ENCODE assay signal across 8 cellular contexts in genomic region chr10:70887804-70888800, GRCh38. TPM values are rescaled to one million over a fixed set of nuclear protein-coding genes. Genes with fewer than 3 reads are reported as not detected.
DNase-seq lines count a peak whose midpoint lies in the region; ATAC-seq, FAIRE-seq and TF ChIP-seq lines count a peak whose summit lies in the region.

Gene PCBD1, minus strand, starts transcription at chr10:70888565. Its CDS starts 32 bp downstream, at chr10:70888533.

- CTCF ChIA-PET in GM12878 (lab: Yijun Ruan, JAX), result interaction anchor here (0.6 to 1.9 kb wide), 3 partner anchors 15 to 109 kb away, joined by 4 to 8 read pairs (median 6); partner anchors contain the start of gene SGPL1

- no TSS peak for BruUV-seq in GM12878 (replicated peaks; lab: Mats Ljungman, UMichigan)

- H3K36me3 ChIP-seq in GM23248 (ENCODE audit: low read depth) (no peaks in the 10 kb centered on the region), GM12878 (ENCODE audit: control insufficient read depth in 2 of 2, insufficient read depth in 2 of 2, low read length in 1 of 2) (peaks cover 0 to 1% of the 10 kb centered on the region in 2 experiments; a peak in 3 of 4 replicates), iPS-15b (ENCODE audit: control insufficient read depth, insufficient read depth, low read length) (no peaks in the 10 kb centered on the region)

- H4K20me1 ChIP-seq in GM23248 (ENCODE audit: insufficient read depth), result no peaks in the 10 kb centered on the region
- no peaks in the 10 kb centered on the region for H4K20me1 ChIP-seq in GM12878 (ENCODE audit: control insufficient read depth, insufficient read depth)

- no peaks in the 10 kb centered on the region for H3K79me2 ChIP-seq in GM23248 (ENCODE audit: insufficient read depth)
- H3K79me2 ChIP-seq in GM12878 (ENCODE audit: control insufficient read depth, insufficient read depth, low read length), result no peaks in the 10 kb centered on the region

- intact Hi-C loops in GM12878 (cut with micrococcal nuclease; ENCODE audit: unreplicated experiment), result loop anchor here (10.0 kb wide), 1 partner anchor 423 kb away; no protein-coding TSS in a partner anchor

- peak within 1 kb of the TSS; percentile 77 for H3K4me3 ChIP-seq in GM23248
- H3K4me3 ChIP-seq in GM12878, result peak within 1 kb of the TSS; percentile 71
- peak within 1 kb of the TSS; percentile 70 for H3K4me3 ChIP-seq in iPS-15b (ENCODE audit: low read depth, low read length)
- H3K4me3 ChIP-seq in skeletal muscle cell (ENCODE audit: low read depth, low read length), result peak within 1 kb of the TSS; percentile 64

- 2 to 3% methylated on average over 56 to 59 of the region's 85 CpGs for WGBS in GM23248 (ENCODE audit: low coverage in 1 of 2, low lambda C conversion rate in 2 of 2, missing lambda C conversion rate in 2 of 2), 2 experiments
- WGBS in GM12878 (ENCODE audit: insufficient coverage, insufficient replicate concordance, low lambda C conversion rate, missing lambda C conversion rate), result 1% methylated on average over 73 of the region's 85 CpGs

- in situ Hi-C loops in G401 (cut with HindIII; ENCODE audit: low sequenced_read_pairs), result no loop called here
- in situ Hi-C loops in GM23248 (cut with MboI), result loop anchor here (10.0 kb wide), 1 partner anchor 343 kb away; no protein-coding TSS in a partner anchor
- in situ Hi-C loops in GM12878 (cut with MboI), result loop anchor here (10.0 kb wide), 1 partner anchor 423 kb away; no protein-coding TSS in a partner anchor

- no peak within 1 kb of the TSS for H3K27ac ChIP-seq in GM23248
- peak within 1 kb of the TSS; percentile 68 for H3K27ac ChIP-seq in GM12878 (ENCODE audit: control insufficient read depth, insufficient read depth)

- H3K9me2 ChIP-seq in GM23248 (ENCODE audit: insufficient read depth), result no peaks in the 10 kb centered on the region

- no peak for TF ChIP-seq RAD21 in GM12878 (IDR thresholded peaks at IDR 0.05; ENCODE audit: insufficient read depth, low read depth, low read length)

- POLR2A ChIA-PET in GM12878 (lab: Charles Lee), result interaction anchor here (0.9 kb wide), 1 partner anchor 11 kb away, joined by 3 read pairs; no protein-coding TSS in a partner anchor

- H3F3A ChIP-seq in GM23248 (ENCODE audit: insufficient read depth), result 0 out of 2 replicates have a peak, but pooled peaks cover 3% of the 10 kb centered on the region

- no peak for TF ChIP-seq EP300 in GM12878 (IDR thresholded peaks at IDR 0.05; ENCODE audit: borderline replicate concordance in 1 of 2, control insufficient read depth in 1 of 2, low read depth in 2 of 2, low read length in 2 of 2)

- no peaks in the 10 kb centered on the region for H3K9me3 ChIP-seq in GM23248 (ENCODE audit: low read depth)
- no peaks in the 10 kb centered on the region for H3K9me3 ChIP-seq in GM12878 (replicated peaks; ENCODE audit: control insufficient read depth, insufficient read depth, low read length)
- no peaks in the 10 kb centered on the region for H3K9me3 ChIP-seq in iPS-15b (ENCODE audit: control insufficient read depth, insufficient read depth, low read length)

- RAD21 ChIA-PET in GM12878 (lab: Charles Lee; ENCODE audit: unreplicated experiment), result interaction anchor here (0.7 kb wide), 1 partner anchor 425 kb away, joined by 3 read pairs; no protein-coding TSS in a partner anchor

- peak; percentile 78 for TF ChIP-seq POLR2A in GM12878 (IDR thresholded peaks at IDR 0.05; ENCODE audit: low read depth, low read length)

- FAIRE-seq in GM12878 (lab: Jason Lieb, UNC), result no peak

- H3K27me3 ChIP-seq in GM23248 (replicated peaks; ENCODE audit: insufficient read depth) (no peaks in the 10 kb centered on the region), GM12878 (replicated peaks in 1 of 2; ENCODE audit: control insufficient read depth in 2 of 2, insufficient read depth in 2 of 2, low read length in 1 of 2) (no peaks in the 10 kb centered on the region), iPS-15b (ENCODE audit: control insufficient read depth, insufficient read depth, low read length) (no peaks in the 10 kb centered on the region)

- H3K9ac ChIP-seq in GM23248 (peak within 1 kb of the TSS; percentile 69), GM12878 (ENCODE audit: control insufficient read depth, insufficient read depth, low read length) (peak within 1 kb of the TSS; percentile 81), iPS-15b (ENCODE audit: low read depth, low read length) (peak within 1 kb of the TSS; percentile 77)

- SMC1A ChIA-PET in GM12878 (lab: Charles Lee; ENCODE audit: uncharacterized antibody, unreplicated experiment), result interaction anchor here (0.6 to 1.6 kb wide), 3 partner anchors 9 to 339 kb away, joined by 3 to 5 read pairs (median 5); no protein-coding TSS in a partner anchor

- ATAC-seq in GM12878 (peak; percentile 93), GM18870 (IDR thresholded peaks at IDR 0.05; ENCODE audit: unreplicated experiment) (no peak)

- peaks cover 15% of the 10 kb centered on the region for H3K4me1 ChIP-seq in GM23248 (ENCODE audit: insufficient read depth)
- peaks cover 6% of the 10 kb centered on the region; the same call in 1 of the 2 replicates for H3K4me1 ChIP-seq in GM12878 (ENCODE audit: control insufficient read depth, insufficient read depth, low read length)
- H3K4me1 ChIP-seq in iPS-15b (ENCODE audit: control insufficient read depth, insufficient read depth, low read length), result peaks cover 20% of the 10 kb centered on the region

- no peak for TF ChIP-seq CTCF in GM12878 (IDR thresholded peaks at IDR 0.05 in 2 of 3, conservative IDR thresholded peaks at IDR 0.05 in 1 of 3; ENCODE audit: control insufficient read depth in 2 of 3, extremely low read depth in 1 of 3, insufficient read depth in 1 of 3, low read depth in 3 of 3, low read length in 3 of 3)

- DNase-seq in G401 (ENCODE audit: low spot score), result peak; percentile 80
- DNase-seq in GM23248, result peak; percentile 84
- DNase-seq in LoVo (ENCODE audit: low spot score), result peak; percentile 86
- DNase-seq in T-helper 9 cell, result peak; percentile 58
- no peak for DNase-seq in GM12878 (ENCODE audit: low read depth, low spot score)
- peak; percentile 18 for DNase-seq in skeletal muscle cell (ENCODE audit: low read depth)

- H2AFZ ChIP-seq in GM23248 (peak within 1 kb of the TSS; percentile 82), GM12878 (ENCODE audit: control insufficient read depth, low read depth, low read length) (peak within 1 kb of the TSS; percentile 93)

- peak within 1 kb of the TSS; percentile 90 for H3K4me2 ChIP-seq in GM23248 (ENCODE audit: unreplicated experiment)
- H3K4me2 ChIP-seq in GM12878 (ENCODE audit: control insufficient read depth, insufficient read depth), result peak within 1 kb of the TSS; percentile 94

TF ChIP-seq in GM12878, 131 proteins besides CTCF, POLR2A, EP300 and RAD21 (continues in another document):
- TF ChIP-seq POLR2AphosphoS5 (IDR thresholded peaks at IDR 0.05; ENCODE audit: low read length) (no peak; the same call in 1 of the 2 replicates), SUZ12 (IDR thresholded peaks at IDR 0.05; ENCODE audit: unreplicated experiment) (no peak), NR2F1 (conservative IDR thresholded peaks at IDR 0.05) (peak; percentile 63; the same call in 1 of the 2 replicates), BCL11A (IDR thresholded peaks at IDR 0.05; ENCODE audit: low read depth, low read length) (no peak), YBX1 (IDR thresholded peaks at IDR 0.05) (no peak), HDGF (IDR thresholded peaks at IDR 0.05) (peak; percentile 85), STAT3 (IDR thresholded peaks at IDR 0.05; ENCODE audit: low read depth, low read length) (no peak), MLLT1 (IDR thresholded peaks at IDR 0.05) (no peak)

RNA-seq across cellular contexts. Expression of gene PCBD1, which starts in this region (rescaled TPM):
- total RNA-seq in G401 (2014; rRNA removed; shearing (Covaris generic)), result 65.8 and 115 TPM in 2 replicates
- 26.2 and 28.5 TPM in 2 replicates for total RNA-seq in GM23248 (2014; rRNA removed; shearing (Covaris generic))
- polyA plus RNA-seq in GM23248 (2016; fragmentation: Nextera tagmentation; extraction: Ambion mirVana) (36.8 and 38.4 TPM in 2 replicates), GM12878 (2011; rRNA removed) (58.2 and 66.8 TPM in 2 replicates), GM12878 (2014; fragmentation: Illumina TruSeq; extraction: Trizol) (22.8 and 39.4 TPM in 2 replicates), GM12878 (2014; fragmentation: Nextera tagmentation; extraction: Ambion mirVana) (10 to 100 TPM in 1 of 2 experiments, 1 to 10 TPM in 1; 5.6 to 13.2 TPM), GM12878 (2014; rRNA removed) (30.5 and 32.9 TPM in 2 replicates), GM12878 (2016; fragmentation: Nextera tagmentation; extraction: Ambion mirVana) (10 to 100 TPM; 49.2 to 58.5 TPM)
- 4.9 and 6.0 TPM in 2 replicates for total RNA-seq in GM12878 (2013; cell fraction: nucleolus; rRNA removed)
- total RNA-seq in GM12878 (2014; rRNA removed) (32.7 and 37.9 TPM in 2 replicates), GM12878 (2014; rRNA removed; fragmentation: Illumina TruSeq; extraction: Trizol) (23.7 and 27.9 TPM in 2 replicates), GM12878 (2021) (25.1 and 30.3 TPM in 2 replicates)
- 24.5 TPM for polyA plus RNA-seq in GM12878 (2011; ENCODE audit: low read depth)
- polyA plus RNA-seq in GM12878 (2011; cell fraction: cytosol; rRNA removed), result 109 and 114 TPM in 2 replicates
- polyA plus RNA-seq in GM12878 (2011; cell fraction: nucleus; rRNA removed), result 45.1 and 62.0 TPM in 2 replicates
- 35.4 and 42.8 TPM in 2 replicates for polyA plus RNA-seq in GM12878 (2012)
- 33.0 and 51.8 TPM in 2 replicates for polyA minus RNA-seq in GM12878 (2011; rRNA and poly(A)+ RNA removed)
- 17.0 and 23.3 TPM in 2 replicates for polyA minus RNA-seq in GM12878 (2011; cell fraction: cytosol; rRNA and poly(A)+ RNA removed)
- 12.6 and 16.1 TPM in 2 replicates for polyA minus RNA-seq in GM12878 (2011; cell fraction: nucleus; rRNA and poly(A)+ RNA removed)
